8 cellular contexts compared by ENCODE assay signal in genomic region chr6:143842902-143843688, GRCh38. TPM values are rescaled to one million over a fixed set of nuclear protein-coding genes. Genes with fewer than 3 reads are reported as not detected.
DNase-seq lines count a peak whose midpoint lies in the region; ATAC-seq and TF ChIP-seq lines count a peak whose summit lies in the region.

LTV1 (plus strand) TSS chr6:143843338; CDS start chr6:143843478, 140 bp downstream.

- peaks cover 35% of the 10 kb centered on the region for H3K79me2 ChIP-seq in KMS-11 (ENCODE audit: insufficient read depth, low read depth)

- no peaks in the 10 kb centered on the region for H4K20me1 ChIP-seq in KMS-11 (ENCODE audit: insufficient read depth)

- H3K27me3 ChIP-seq in KMS-11 (ENCODE audit: insufficient read depth, low read depth): no peaks in the 10 kb centered on the region
- H3K27me3 ChIP-seq in Peyer's patch: no peaks in the 10 kb centered on the region
- no peaks in the 10 kb centered on the region for H3K27me3 ChIP-seq in muscle layer of colon (ENCODE audit: control insufficient read depth in 1 of 2, insufficient read depth in 2 of 2, low read length in 2 of 2)

- peak; percentile 76 for DNase-seq in DMS53 treated with DMSO at 0.1 percent for 48 hours (lab: John Stamatoyannopoulos, UW; ENCODE audit: unreplicated experiment)
- peak; percentile 92 to 98 (median 97) for DNase-seq in Peyer's patch
- peak; percentile 93 to 95 for DNase-seq in activated T-cell treated with anti-CD3 and anti-CD28 coated beads, Interleukin-2, amount 50 U/mL, for 48 hours
- peak; percentile 86 for DNase-seq in stimulated activated CD8-positive, alpha-beta memory T cell treated with anti-CD3 and anti-CD28 coated beads, Interleukin-7, amount 100 ng/mL, for 24 hours (ENCODE audit: low read depth)

- H3K9ac ChIP-seq in KMS-11 (peak within 1 kb of the TSS; percentile 98), muscle layer of colon (ENCODE audit: low read length) (peak within 1 kb of the TSS; percentile 99)

- H3K9me3 ChIP-seq in Peyer's patch: no peaks in the 10 kb centered on the region
- no peaks in the 10 kb centered on the region for H3K9me3 ChIP-seq in muscle layer of colon (ENCODE audit: low read length)

- H3K36me3 ChIP-seq in KMS-11 (ENCODE audit: insufficient read depth): peaks cover 17% of the 10 kb centered on the region; the same call in 1 of the 2 replicates
- peaks cover 0 to 35% (median 0%) of the 10 kb centered on the region in 3 donors for H3K36me3 ChIP-seq in Peyer's patch
- peaks cover 30% of the 10 kb centered on the region for H3K36me3 ChIP-seq in muscle layer of colon (ENCODE audit: insufficient read depth, low read length)

- peaks cover 13% of the 10 kb centered on the region for H3K4me1 ChIP-seq in KMS-11 (ENCODE audit: low read depth, poor library complexity, severe bottlenecking)
- peaks cover 0 to 23% (median 3%) of the 10 kb centered on the region in 4 donors for H3K4me1 ChIP-seq in Peyer's patch
- peaks cover 7% of the 10 kb centered on the region for H3K4me1 ChIP-seq in muscle layer of colon (ENCODE audit: insufficient read depth, low read length)

- peak within 1 kb of the TSS; percentile 90 for H2AFZ ChIP-seq in KMS-11 (ENCODE audit: low read depth)

- no peak for TF ChIP-seq CTCF in KMS-11 (conservative IDR thresholded peaks at IDR 0.05; ENCODE audit: low read depth, low read length)
- TF ChIP-seq CTCF in Peyer's patch (IDR thresholded peaks at IDR 0.05): peak in 1 of 6 experiments; percentile 16

- H3K4me2 ChIP-seq in KMS-11: peak within 1 kb of the TSS; percentile 89

- peak within 1 kb of the TSS; percentile 66 for H3K4me3 ChIP-seq in KMS-11 (IDR thresholded peaks at IDR 0.05; ENCODE audit: insufficient read depth, low read depth, low read length)
- H3K4me3 ChIP-seq in Peyer's patch: peak within 1 kb of the TSS; percentile 73 to 98 (median 86)
- H3K4me3 ChIP-seq in muscle layer of colon (ENCODE audit: low read depth in 1 of 2, low read length in 2 of 2): peak within 1 kb of the TSS; percentile 94 to 97

- peak; percentile 61 to 68 for TF ChIP-seq POLR2A in Peyer's patch (IDR thresholded peaks at IDR 0.05)

- H3K27ac ChIP-seq in KMS-11: peak within 1 kb of the TSS; percentile 81
- H3K27ac ChIP-seq in Peyer's patch: peak within 1 kb of the TSS; percentile 83 to 97 (median 94)
- H3K27ac ChIP-seq in muscle layer of colon (ENCODE audit: low read depth, low read length): peak within 1 kb of the TSS; percentile 97

- peak; percentile 100 for ATAC-seq in GM21737 (IDR thresholded peaks at IDR 0.05; ENCODE audit: unreplicated experiment)
- peak; percentile 100 for ATAC-seq in esophagus mucosa

RNA-seq across cellular contexts. Expression of gene LTV1, which starts in this region (rescaled TPM):
- total RNA-seq in Peyer's patch: 10 to 100 TPM; 10.7 to 23.9 (median 11.1) TPM
- total RNA-seq in esophagus mucosa: 14.4 TPM

Comparison
In these comparisons a context has a peak if more than half of its experiments do, and no peak if none do; other contexts are left out.
1. Peak in every context shown above with its lines: DNase-seq, ATAC-seq, H3K4me3 ChIP-seq and H3K27ac ChIP-seq.